Comparison of ENCODE assay signal across 21 cellular contexts in genomic region chr3:81929697-81930096, GRCh38.
DNase-seq lines count a peak whose midpoint lies in the region; TF ChIP-seq lines count a peak whose summit lies in the region.
"Had no signal": no experiment of that assay in that cellular context is flagged by ENCODE, and none has a peak within 500 bp of the region (broad histone marks: within the 10 kb centered on the region; RNA-seq: fewer than 3 reads in every experiment).

No MANE protein-coding gene starts in this region.

- peak; percentile 13 for DNase-seq in MCF 10A (ENCODE audit: unreplicated experiment)
- DNase-seq in breast epithelium (ENCODE audit: low spot score in 2 of 2): no peak
- DNase-seq in NCI-H69 (lab: John Stamatoyannopoulos, UW): peak; percentile 68
- peak; percentile 3 to 5 for DNase-seq in thyroid gland
- no peak for DNase-seq in SIG-M5 treated with dmso at 0.1 percent for 504 hours (lab: John Stamatoyannopoulos, UW; ENCODE audit: unreplicated experiment)
- DNase-seq in anterior cingulate cortex (lab: John Stamatoyannopoulos, UW): no peak
- DNase-seq: Calu3; CD4-positive, alpha-beta T cell; DMS53; GF-D8; H7; KBM-7; NCI-H1092; NCI-H1694; NCI-H2081 treated with DMSO at 0.1 percent for 48 hours; NCI-H510A treated with DMSO at 0.1 percent for 48 hours; PC-9; SIG-M5 had no signal

- H3K27ac ChIP-seq in breast epithelium: no peak overlapping the region
- H3K27ac ChIP-seq in thyroid gland: no peak overlapping the region
- H3K27ac ChIP-seq: BLaER1, PC-9 had no signal

- H3K36me3 Mint-ChIP-seq in MCF 10A (ENCODE audit: insufficient read depth, unreplicated experiment): no peaks in the 10 kb centered on the region

- H3K27ac Mint-ChIP-seq in MCF 10A (ENCODE audit: low read depth, unreplicated experiment): no peak overlapping the region
- H3K27ac Mint-ChIP-seq: CD4-positive, alpha-beta T cell; T-helper 2 cell treated with Interferon-gamma antibody and Interleukin-4, amounts not matched to agents 5 μg/mL and 100 μg/mL, for 36 hours had no signal

- POLR2A ChIA-PET in MCF 10A (lab: Yijun Ruan, JAX): interaction anchor here (0.6 kb wide), 2 partner anchors 89 to 109 kb away, joined by 3 read pairs; no protein-coding TSS in a partner anchor

- H3K36me3 ChIP-seq in breast epithelium (no peaks in the 10 kb centered on the region), thyroid gland (no peaks in the 10 kb centered on the region)
- H3K36me3 ChIP-seq: BLaER1 had no signal

- intact Hi-C loops in MCF 10A (cut with micrococcal nuclease): no loop called here
- intact Hi-C loops in breast epithelium (cut with DNase I; ENCODE audit: low total_unique reads): no loop called here
- intact Hi-C loops in thyroid gland (cut with DNase I): no loop called here

- no peaks in the 10 kb centered on the region for H3K27me3 Mint-ChIP-seq in MCF 10A (ENCODE audit: insufficient read depth, unreplicated experiment)

- no peak for TF ChIP-seq EP300 in Ishikawa (IDR thresholded peaks at IDR 0.05; ENCODE audit: borderline replicate concordance)

- TF ChIP-seq CTCF in MCF 10A (IDR thresholded peaks at IDR 0.05; ENCODE audit: unreplicated experiment): no peak
- no peak for TF ChIP-seq CTCF in breast epithelium (IDR thresholded peaks at IDR 0.05)
- no peak for TF ChIP-seq CTCF in thyroid gland (IDR thresholded peaks at IDR 0.05)

- no peaks in the 10 kb centered on the region for H3K9me3 Mint-ChIP-seq in MCF 10A (ENCODE audit: unreplicated experiment)
- H3K9me3 Mint-ChIP-seq: CD4-positive, alpha-beta T cell; T-helper 2 cell treated with Interferon-gamma antibody and Interleukin-4, amounts not matched to agents 5 μg/mL and 100 μg/mL, for 36 hours had no signal

- no peaks in the 10 kb centered on the region for H3K9me3 ChIP-seq in breast epithelium
- H3K9me3 ChIP-seq in thyroid gland: no peaks in the 10 kb centered on the region
- H3K9me3 ChIP-seq: BLaER1 had no signal

- BruUV-seq in MCF 10A (replicated peaks; lab: Mats Ljungman, UMichigan): no TSS peak

- H3K4me3 Mint-ChIP-seq in MCF 10A (ENCODE audit: unreplicated experiment): no peak overlapping the region
- H3K4me3 Mint-ChIP-seq: CD4-positive, alpha-beta T cell; T-helper 2 cell treated with Interferon-gamma antibody and Interleukin-4, amounts not matched to agents 5 μg/mL and 100 μg/mL, for 36 hours had no signal

- TF ChIP-seq RAD21 in Ishikawa (IDR thresholded peaks at IDR 0.05; ENCODE audit: low read depth): no peak

- H3K4me3 ChIP-seq in breast epithelium (no peak overlapping the region), thyroid gland (replicated peaks in 1 of 3) (no peak overlapping the region)
- H3K4me3 ChIP-seq: BLaER1, PC-9 had no signal

- no peaks in the 10 kb centered on the region for H3K4me1 ChIP-seq in breast epithelium
- H3K4me1 ChIP-seq in thyroid gland: no peaks in the 10 kb centered on the region
- H3K4me1 ChIP-seq: BLaER1 had no signal

- H3K27me3 ChIP-seq in breast epithelium (no peaks in the 10 kb centered on the region), thyroid gland (no peaks in the 10 kb centered on the region)
- H3K27me3 ChIP-seq: BLaER1 had no signal

- no peaks in the 10 kb centered on the region for H3K4me1 Mint-ChIP-seq in MCF 10A (ENCODE audit: insufficient read depth, unreplicated experiment)

- CTCF ChIA-PET in MCF 10A (lab: Yijun Ruan, JAX): no interaction called here

- TF ChIP-seq POLR2A in breast epithelium (IDR thresholded peaks at IDR 0.05): no peak
- no peak for TF ChIP-seq POLR2A in thyroid gland (IDR thresholded peaks at IDR 0.05)

TF ChIP-seq in Ishikawa, 13 proteins besides CTCF, POLR2A, EP300 and RAD21:
- no peak for TF ChIP-seq YY1 (IDR thresholded peaks at IDR 0.05; ENCODE audit: low read depth)
- TF ChIP-seq, protein P1, sequence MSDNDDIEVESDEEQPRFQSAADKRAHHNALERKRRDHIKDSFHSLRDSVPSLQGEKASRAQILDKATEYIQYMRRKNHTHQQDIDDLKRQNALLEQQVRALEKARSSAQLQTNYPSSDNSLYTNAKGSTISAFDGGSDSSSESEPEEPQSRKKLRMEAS (IDR thresholded peaks at IDR 0.05): no peak
- TF ChIP-seq TAF1 (IDR thresholded peaks at IDR 0.05; ENCODE audit: low read depth): no peak
- peak; percentile 71 for TF ChIP-seq NFIC (IDR thresholded peaks at IDR 0.05)
TF ChIP-seq in Ishikawa: peak in this region for 1.

Comparison
In these comparisons a context has a peak if more than half of its experiments do, and no peak if none do; other contexts are left out.
1. DNase-seq: peak in MCF 10A (single experiment), NCI-H69 (single experiment) and thyroid gland (2 of 2); none in breast epithelium (0 of 2), SIG-M5 treated with dmso at 0.1 percent for 504 hours (single experiment) and anterior cingulate cortex (0 of 58).